ENCODE assay signal across 1 cellular context in the genomic region with DNA sequence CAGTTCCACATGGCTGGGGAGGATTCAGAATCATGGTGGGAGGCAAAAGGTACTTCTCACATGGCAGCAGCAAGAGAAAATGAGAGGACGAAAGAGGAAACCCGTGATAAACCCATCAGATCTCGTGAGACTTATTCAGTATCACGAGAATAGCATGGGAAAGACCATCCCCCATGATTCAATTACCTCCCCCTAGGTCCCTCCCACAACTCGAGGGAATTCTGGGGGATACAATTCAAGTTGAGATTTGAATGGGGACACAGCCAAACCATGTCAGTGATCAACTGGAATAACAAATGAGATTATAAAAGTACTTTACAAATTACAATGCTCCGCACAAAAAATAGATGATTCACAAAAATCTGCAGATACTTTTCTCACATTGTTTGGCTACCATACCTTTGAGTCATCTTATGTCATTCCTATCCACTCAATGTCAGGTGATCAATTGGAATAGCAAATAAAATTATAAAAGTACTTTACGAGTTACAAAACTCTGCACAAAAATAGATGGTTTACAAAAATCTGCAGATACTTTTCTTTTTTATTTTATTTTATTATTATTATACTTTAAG.
TF ChIP-seq lines count a peak whose summit lies in the region.

No MANE protein-coding gene starts in this region.

TF ChIP-seq in H1, 55 proteins besides CTCF, POLR2A, EP300 and RAD21 (continued from another document):
- TF ChIP-seq CREB1 (IDR thresholded peaks at IDR 0.05) = no peak
- no peak for TF ChIP-seq CTBP2 (IDR thresholded peaks at IDR 0.05; ENCODE audit: borderline replicate concordance, insufficient read depth, insufficient read length, low read length)
- no peak for TF ChIP-seq TEAD4 (IDR thresholded peaks at IDR 0.05; ENCODE audit: low read depth, low read length)
- TF ChIP-seq SIRT6 (IDR thresholded peaks at IDR 0.05; ENCODE audit: low read length) = no peak
- no peak for TF ChIP-seq POU5F1 (IDR thresholded peaks at IDR 0.05; ENCODE audit: low read depth, low read length)
- TF ChIP-seq POLR2AphosphoS5 (IDR thresholded peaks at IDR 0.05; ENCODE audit: low read depth, low read length) = no peak
- no peak for TF ChIP-seq KDM5A (IDR thresholded peaks at IDR 0.05; ENCODE audit: low read length)
- no peak for TF ChIP-seq JUN (IDR thresholded peaks at IDR 0.05; ENCODE audit: low read depth, low read length)
- TF ChIP-seq, protein P1, sequence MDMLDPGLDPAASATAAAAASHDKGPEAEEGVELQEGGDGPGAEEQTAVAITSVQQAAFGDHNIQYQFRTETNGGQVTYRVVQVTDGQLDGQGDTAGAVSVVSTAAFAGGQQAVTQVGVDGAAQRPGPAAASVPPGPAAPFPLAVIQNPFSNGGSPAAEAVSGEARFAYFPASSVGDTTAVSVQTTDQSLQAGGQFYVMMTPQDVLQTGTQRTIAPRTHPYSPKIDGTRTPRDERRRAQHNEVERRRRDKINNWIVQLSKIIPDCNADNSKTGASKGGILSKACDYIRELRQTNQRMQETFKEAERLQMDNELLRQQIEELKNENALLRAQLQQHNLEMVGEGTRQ (IDR thresholded peaks at IDR 0.05; ENCODE audit: low read length) = no peak
- TF ChIP-seq, protein P2, sequence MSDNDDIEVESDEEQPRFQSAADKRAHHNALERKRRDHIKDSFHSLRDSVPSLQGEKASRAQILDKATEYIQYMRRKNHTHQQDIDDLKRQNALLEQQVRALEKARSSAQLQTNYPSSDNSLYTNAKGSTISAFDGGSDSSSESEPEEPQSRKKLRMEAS (IDR thresholded peaks at IDR 0.05) = no peak
- no peak for TF ChIP-seq GTF2F1 (IDR thresholded peaks at IDR 0.05; ENCODE audit: borderline replicate concordance, low read depth, low read length)
